27 cellular contexts compared by ENCODE assay signal in the genomic region with DNA sequence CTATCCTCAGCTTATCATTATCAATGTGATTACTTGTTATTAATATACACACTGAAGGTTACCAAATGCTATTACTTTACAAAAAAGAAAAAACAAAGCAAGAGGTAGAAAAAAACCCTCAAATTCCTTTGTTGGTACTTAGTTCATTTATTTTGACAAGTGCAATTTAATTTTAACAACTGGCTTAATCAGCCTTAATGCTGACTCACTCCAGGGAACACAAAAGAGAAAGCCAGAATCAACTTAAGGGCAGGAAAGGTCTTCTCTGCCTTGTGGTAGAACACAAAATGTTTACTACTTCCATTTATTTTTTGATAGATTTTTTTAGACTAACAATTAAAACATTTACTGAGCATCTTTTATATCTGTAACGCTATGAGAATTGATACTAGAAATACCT.
"Had no signal": no experiment of that assay in that cellular context is flagged by ENCODE, and none has a peak within 500 bp of the region (broad histone marks: within the 10 kb centered on the region; RNA-seq: fewer than 3 reads in every experiment).

No MANE protein-coding gene starts in this region.

- DNase-seq: dorsolateral prefrontal cortex; effector CD4-positive, alpha-beta T cell; foreskin keratinocyte; heart left ventricle; kidney glomerular epithelial cell; left ventricle myocardium superior; mucosa of descending colon; naive B cell; pancreas; right cardiac atrium; sigmoid colon; spleen; stimulated activated CD4-positive, alpha-beta T cell treated with anti-CD3 and anti-CD28 coated beads, Interleukin-4, amount 100 ng/mL, for 4 hours; transverse colon; upper lobe of right lung; uterus had no signal

- H3K4me2 ChIP-seq: hepatocyte had no signal

- H2AFZ ChIP-seq: hepatocyte had no signal

- H3K9me3 ChIP-seq: gastroesophageal sphincter, heart left ventricle, pancreas, sigmoid colon, thoracic aorta, transverse colon, upper lobe of right lung, uterus had no signal

- ATAC-seq: esophagus mucosa; foreskin keratinocyte; gastroesophageal sphincter; heart left ventricle; left ventricle myocardium superior; mucosa of descending colon; natural killer cell treated with Interleukin-12 subunit alpha and Interleukin-12 subunit beta and Interleukin-15 and Interleukin-18, amount 100 ng/mL, for 72 hours; pancreas; right cardiac atrium; stimulated activated memory B cell treated with anti-CD40 and anti-IgM and Interleukin-4, amounts not matched to agents 10 μg/mL and 1 μg/mL and 100 μg/mL, for 72 hours; upper lobe of right lung had no signal

- H3K4me3 ChIP-seq: dorsolateral prefrontal cortex, gastroesophageal sphincter, heart left ventricle, hepatocyte, lung, mucosa of descending colon, pancreas, sigmoid colon, skin epidermis, spleen, thoracic aorta, transverse colon, upper lobe of right lung, uterus had no signal

- H3K27me3 ChIP-seq: dorsolateral prefrontal cortex, foreskin keratinocyte, gastroesophageal sphincter, heart left ventricle, hepatocyte, neutrophil, pancreas, sigmoid colon, spleen, transverse colon, upper lobe of right lung, uterus had no signal

- H3K4me1 ChIP-seq: foreskin keratinocyte, gastroesophageal sphincter, pancreas, sigmoid colon, spleen, transverse colon, upper lobe of right lung, uterus had no signal

- H3K36me3 ChIP-seq: gastroesophageal sphincter, heart left ventricle, neutrophil, pancreas, sigmoid colon, spleen, thoracic aorta, transverse colon, upper lobe of right lung, uterus had no signal

- H3K79me2 ChIP-seq: hepatocyte had no signal

- FAIRE-seq: colon, pancreas had no signal

- H3K27ac ChIP-seq: dorsolateral prefrontal cortex, epithelial cell of prostate, foreskin keratinocyte, gastroesophageal sphincter, heart left ventricle, hepatocyte, neutrophil, pancreas, sigmoid colon, skin epidermis, spleen, thoracic aorta, transverse colon, upper lobe of right lung, uterus had no signal
